9 cellular contexts compared by ENCODE assay signal in genomic region chr11:61007383-61007970, GRCh38. TPM values are rescaled to one million over a fixed set of nuclear protein-coding genes. Genes with fewer than 3 reads are reported as not detected.
DNase-seq lines count a peak whose midpoint lies in the region; ATAC-seq, FAIRE-seq and TF ChIP-seq lines count a peak whose summit lies in the region.
"Had no signal": no experiment of that assay in that cellular context is flagged by ENCODE, and none has a peak within 500 bp of the region (broad histone marks: within the 10 kb centered on the region; RNA-seq: fewer than 3 reads in every experiment).

No MANE protein-coding gene starts in this region.

- peak overlapping the region; percentile 59 for H3K4me2 ChIP-seq in keratinocyte (ENCODE audit: control insufficient read depth, extremely low read depth, insufficient read depth, low read depth, low read length)

- no peaks in the 10 kb centered on the region for H3K9me3 ChIP-seq in keratinocyte (ENCODE audit: control insufficient read depth, low read depth, low read length)

- peaks cover 91% of the 10 kb centered on the region for H3K4me1 Mint-ChIP-seq in stimulated activated naive CD8-positive, alpha-beta T cell treated with anti-CD3 and anti-CD28 coated beads, Interleukin-15, amount 100 ng/mL, for 72 hours

- H3K36me3 Mint-ChIP-seq in activated naive CD4-positive, alpha-beta T cell treated with anti-CD3 and anti-CD28 coated beads, Interleukin-2, amount 50 U/mL, for 72 hours, result peaks cover 27 to 50% of the 10 kb centered on the region in 2 donors

- no peak for ATAC-seq in activated naive CD4-positive, alpha-beta T cell treated with anti-CD3 and anti-CD28 coated beads, Interleukin-2, amount 50 U/mL, for 72 hours
- peak; percentile 25 for ATAC-seq in stimulated activated naive CD8-positive, alpha-beta T cell treated with anti-CD3 and anti-CD28 coated beads, Interleukin-15, amount 100 ng/mL, for 72 hours

- H3K4me3 Mint-ChIP-seq in stimulated activated naive CD8-positive, alpha-beta T cell treated with anti-CD3 and anti-CD28 coated beads, Interleukin-15, amount 100 ng/mL, for 72 hours, result peak overlapping the region; percentile 57 to 69

- H3K79me2 ChIP-seq in keratinocyte (ENCODE audit: control insufficient read depth, insufficient read depth, low read length), result no peaks in the 10 kb centered on the region

- no peaks in the 10 kb centered on the region for H3K9me1 ChIP-seq in keratinocyte (ENCODE audit: control insufficient read depth, extremely low read depth, insufficient read depth, low read length)

- peaks cover 34% of the 10 kb centered on the region for H3K27me3 ChIP-seq in keratinocyte (ENCODE audit: control insufficient read depth, extremely low read depth, insufficient read depth, low read length)

- peak overlapping the region; percentile 28 for H3K9ac ChIP-seq in keratinocyte (ENCODE audit: control insufficient read depth, extremely low read depth, insufficient read depth, low read length)

- no peaks in the 10 kb centered on the region for H3K9me3 Mint-ChIP-seq in activated naive CD4-positive, alpha-beta T cell treated with anti-CD3 and anti-CD28 coated beads, Interleukin-2, amount 50 U/mL, for 72 hours
- H3K9me3 Mint-ChIP-seq in stimulated activated naive CD8-positive, alpha-beta T cell treated with anti-CD3 and anti-CD28 coated beads, Interleukin-15, amount 100 ng/mL, for 72 hours, result no peaks in the 10 kb centered on the region

- dilution Hi-C loops in keratinocyte (cut with MboI; ENCODE audit: extremely low pct_ligation_motif_present, low sequenced_read_pairs), result no loop called here

- no peaks in the 10 kb centered on the region for H3K36me3 ChIP-seq in keratinocyte (ENCODE audit: control insufficient read depth in 2 of 2, extremely low read depth in 1 of 2, insufficient read depth in 2 of 2, low read length in 2 of 2)

- H3K27ac Mint-ChIP-seq in activated naive CD4-positive, alpha-beta T cell treated with anti-CD3 and anti-CD28 coated beads, Interleukin-2, amount 50 U/mL, for 72 hours, result peak overlapping the region; percentile 82 to 93
- H3K27ac Mint-ChIP-seq in stimulated activated naive CD8-positive, alpha-beta T cell treated with anti-CD3 and anti-CD28 coated beads, Interleukin-15, amount 100 ng/mL, for 72 hours, result peak overlapping the region in 1 of 2 donors; percentile 74

- peaks cover 5% of the 10 kb centered on the region for H3K4me1 ChIP-seq in keratinocyte (ENCODE audit: control insufficient read depth, extremely low read depth, insufficient read depth, low read length)

- DNase-seq in NCI-H2171 treated with DMSO at 0.1 percent for 48 hours (lab: John Stamatoyannopoulos, UW) (peak; percentile 30), NCI-H2171 (lab: John Stamatoyannopoulos, UW) (no peak), keratinocyte (ENCODE audit: low read depth, low spot score) (no peak), NCI-H146 (lab: John Stamatoyannopoulos, UW) (no peak)
- no peak for DNase-seq in activated naive CD4-positive, alpha-beta T cell treated with anti-CD3 and anti-CD28 coated beads, Interleukin-2, amount 50 U/mL, for 72 hours (ENCODE audit: low spot score in 2 of 2)
- DNase-seq in stimulated activated naive CD8-positive, alpha-beta T cell treated with anti-CD3 and anti-CD28 coated beads, Interleukin-15, amount 100 ng/mL, for 72 hours, result no peak
- no peak for DNase-seq in stimulated activated CD4-positive, alpha-beta T cell treated with anti-CD3 and anti-CD28 coated beads, Interleukin-12 subunit alpha, Interleukin-12 subunit beta, amount 100 ng/mL, for 4 hours
- DNase-seq in activated CD8-positive, alpha-beta memory T cell treated with anti-CD3 and anti-CD28 coated beads for 24 hours, result no peak

- peak in 1 of 3 experiments; percentile 25 for TF ChIP-seq CTCF in keratinocyte (optimal IDR thresholded peaks at IDR 0.05 in 1 of 3, IDR thresholded peaks at IDR 0.05 in 1 of 3, conservative IDR thresholded peaks at IDR 0.05 in 1 of 3; ENCODE audit: extremely low read depth in 1 of 3, insufficient read depth in 2 of 3, low read length in 3 of 3)

- H3K4me3 ChIP-seq in keratinocyte (ENCODE audit: control insufficient read depth in 2 of 3, extremely low read depth in 1 of 3, insufficient read depth in 2 of 3, low read depth in 1 of 3, low read length in 3 of 3), result peak overlapping the region; percentile 30 to 49 (median 42)

- peak overlapping the region; percentile 33 for H2AFZ ChIP-seq in keratinocyte (ENCODE audit: control insufficient read depth, low read length)

- H4K20me1 ChIP-seq in keratinocyte (ENCODE audit: control insufficient read depth, extremely low read depth, insufficient read depth, low read length), result no peaks in the 10 kb centered on the region

- FAIRE-seq in keratinocyte (lab: Jason Lieb, UNC), result no peak

- H3K27ac ChIP-seq in keratinocyte (ENCODE audit: control insufficient read depth, insufficient read depth, low read length), result no peak overlapping the region

- no peaks in the 10 kb centered on the region for H3K27me3 Mint-ChIP-seq in stimulated activated naive CD8-positive, alpha-beta T cell treated with anti-CD3 and anti-CD28 coated beads, Interleukin-15, amount 100 ng/mL, for 72 hours

RNA-seq across cellular contexts. Expression of gene CD6, which starts 36.0 kb away (rescaled TPM):
- 100 to 1,000 TPM; 227 to 339 TPM for total RNA-seq in activated naive CD4-positive, alpha-beta T cell treated with anti-CD3 and anti-CD28 coated beads, Interleukin-2, amount 50 U/mL, for 72 hours
- 0.03 TPM in 3 replicates for polyA plus RNA-seq in keratinocyte
- polyA plus RNA-seq in keratinocyte (2011; ENCODE audit: low read depth), result not detected
- 0.06 TPM in 1 of 2 replicates, not detected in the other for polyA plus RNA-seq in keratinocyte (2011; cell fraction: cytosol; rRNA removed)
- 0.04 TPM in 1 of 2 replicates, not detected in the other for polyA plus RNA-seq in keratinocyte (2011; cell fraction: nucleus; rRNA removed)
- not detected in 2 replicates for polyA plus RNA-seq in keratinocyte (2012; ENCODE audit: low replicate concordance)
- not detected in 3 replicates for polyA minus RNA-seq in keratinocyte
- polyA minus RNA-seq in keratinocyte (2011; cell fraction: cytosol; rRNA and poly(A)+ RNA removed), result not detected
- polyA minus RNA-seq in keratinocyte (2011; cell fraction: nucleus; rRNA and poly(A)+ RNA removed), result not detected in 2 replicates
- total RNA-seq: HT1080 had no signal

RNA-seq across cellular contexts. Expression of gene SLC15A3, which starts 55.5 kb away (rescaled TPM):
- 1 to 10 TPM; 5.9 to 9.0 TPM for total RNA-seq in activated naive CD4-positive, alpha-beta T cell treated with anti-CD3 and anti-CD28 coated beads, Interleukin-2, amount 50 U/mL, for 72 hours
- 0.79 to 2.0 TPM (median 1.0 TPM) in 3 replicates for polyA plus RNA-seq in keratinocyte
- not detected for polyA plus RNA-seq in keratinocyte (2011; ENCODE audit: low read depth)
- polyA plus RNA-seq in keratinocyte (2011; cell fraction: cytosol; rRNA removed), result 0.44 and 0.66 TPM in 2 replicates
- polyA plus RNA-seq in keratinocyte (2011; cell fraction: nucleus; rRNA removed), result 1.8 and 2.1 TPM in 2 replicates
- polyA plus RNA-seq in keratinocyte (2012; ENCODE audit: low replicate concordance), result 0.08 and 4.0 TPM in 2 replicates
- 1.7 to 6.8 TPM (median 3.3 TPM) in 3 replicates for polyA minus RNA-seq in keratinocyte
- polyA minus RNA-seq in keratinocyte (2011; cell fraction: cytosol; rRNA and poly(A)+ RNA removed), result not detected
- 1.9 and 2.0 TPM in 2 replicates for polyA minus RNA-seq in keratinocyte (2011; cell fraction: nucleus; rRNA and poly(A)+ RNA removed)
